18 cellular contexts compared by ENCODE assay signal in the genomic region with DNA sequence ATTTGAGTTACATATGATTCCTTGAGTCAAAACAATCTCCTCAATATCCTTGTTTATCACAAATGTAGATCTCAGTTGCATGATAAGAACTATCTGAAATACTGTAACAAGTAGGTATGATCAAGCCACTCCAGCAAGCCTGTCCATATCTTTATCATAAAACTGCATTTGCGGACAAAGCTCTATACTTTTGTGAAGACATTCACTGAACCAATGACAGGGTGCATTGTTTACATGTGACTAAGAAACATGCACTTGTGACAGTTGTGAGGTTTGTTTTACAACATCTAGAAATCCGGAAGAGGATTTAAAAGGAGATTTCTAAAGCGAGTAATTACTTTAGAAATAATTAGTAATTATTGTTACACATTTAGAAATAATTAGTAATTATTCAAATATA.
A peak's percentile ranks its signal among the peaks of the same experiment; 100 is the strongest.
DNase-seq lines count a peak whose midpoint lies in the region; ATAC-seq, FAIRE-seq and TF ChIP-seq lines count a peak whose summit lies in the region.
"Had no signal": no experiment of that assay in that cellular context is flagged by ENCODE, and none has a peak within 500 bp of the region (broad histone marks: within the 10 kb centered on the region; RNA-seq: fewer than 3 reads in every experiment).

No MANE protein-coding gene starts in this region.

- TF ChIP-seq POLR2A in A549 (IDR thresholded peaks at IDR 0.05; ENCODE audit: low read length): no peak
- TF ChIP-seq POLR2A in GM12892 (IDR thresholded peaks at IDR 0.05; ENCODE audit: low read depth, low read length): no peak
- TF ChIP-seq POLR2A in right lobe of liver (IDR thresholded peaks at IDR 0.05): no peak

- no peak for TF ChIP-seq EP300 in A549 (IDR thresholded peaks at IDR 0.05)

- no peaks in the 10 kb centered on the region for H3K36me3 ChIP-seq in pancreas
- no peaks in the 10 kb centered on the region for H3K36me3 ChIP-seq in BE2C
- no peaks in the 10 kb centered on the region for H3K36me3 ChIP-seq in right lobe of liver

- H3K4me1 ChIP-seq in A549 (peaks cover 33% of the 10 kb centered on the region), pancreas (peaks cover 15 to 33% (median 15%) of the 10 kb centered on the region in 3 donors), BE2C (peaks cover 30% of the 10 kb centered on the region), right lobe of liver (peaks cover 0 to 20% (median 9%) of the 10 kb centered on the region in 4 donors)

- H3K9me3 ChIP-seq in A549: no peaks in the 10 kb centered on the region
- H3K9me3 ChIP-seq in pancreas: no peaks in the 10 kb centered on the region
- H3K9me3 ChIP-seq in BE2C: no peaks in the 10 kb centered on the region
- no peaks in the 10 kb centered on the region for H3K9me3 ChIP-seq in right lobe of liver
- H3K9me3 ChIP-seq: BLaER1 treated with 17β-estradiol and CSF1 and Interleukin-3, amounts not matched to agents 10 nM and 100 nM; SK-N-SH had no signal

- POLR2A ChIA-PET in A549 (lab: Yijun Ruan, JAX): no interaction called here

- no peak overlapping the region for H3K4me2 ChIP-seq in A549
- H3K4me2 ChIP-seq: BLaER1 treated with 17β-estradiol and CSF1 and Interleukin-3, amounts not matched to agents 10 nM and 100 nM; GM23338; KMS-11; SK-N-SH had no signal

- CTCF ChIA-PET in A549 (lab: Yijun Ruan, JAX): interaction anchor here (2.2 kb wide), 1 partner anchor 43 kb away, joined by 5 read pairs; no protein-coding TSS in a partner anchor

- TF ChIP-seq CTCF in A549 (IDR thresholded peaks at IDR 0.05): no peak
- TF ChIP-seq CTCF in dorsolateral prefrontal cortex (IDR thresholded peaks at IDR 0.05 in 54 of 56, conservative IDR thresholded peaks at IDR 0.05 in 2 of 56; ENCODE audit: low read depth in 1 of 56, partially characterized antibody in 56 of 56): no peak
- TF ChIP-seq CTCF in pancreas (IDR thresholded peaks at IDR 0.05): no peak
- TF ChIP-seq CTCF in BE2C (IDR thresholded peaks at IDR 0.05; ENCODE audit: low read depth, low read length): no peak
- TF ChIP-seq CTCF in right lobe of liver (IDR thresholded peaks at IDR 0.05): no peak

- DNase-seq in A549 (ENCODE audit: low read depth in 1 of 2, low spot score in 1 of 2) (no peak), GM12892 (ENCODE audit: insufficient read length) (no peak), dorsolateral prefrontal cortex (no peak), pancreas (no peak), BE2C (no peak), right lobe of liver (no peak), NCI-H510A (lab: John Stamatoyannopoulos, UW) (no peak)
- DNase-seq: CD4-positive, alpha-beta memory T cell; HCEC 1CT; IMR-90; NCI-H1694 treated with DMSO at 0.1 percent for 48 hours; NCI-H446 treated with DMSO at 0.1 percent for 48 hours; PC-3; SHP77; SK-N-SH had no signal

- TF ChIP-seq RAD21 in A549 (conservative IDR thresholded peaks at IDR 0.05 in 1 of 2, IDR thresholded peaks at IDR 0.05 in 1 of 2): no peak

- ATAC-seq in A549: no peak
- no peak for ATAC-seq in pancreas
- no peak for ATAC-seq in right lobe of liver
- ATAC-seq: GM23338 had no signal

- intact Hi-C loops in dorsolateral prefrontal cortex (cut with DNase I) (loop anchor here in 1 of 2 donors (5.0 kb wide), 1 partner anchor 111 kb away; a partner anchor contains a TSS), pancreas (cut with DNase I) (no loop called here), right lobe of liver (cut with DNase I) (no loop called here)

- H3K27ac ChIP-seq in A549: no peak overlapping the region
- peak overlapping the region in 34 of 59 donors; percentile 0 to 83 (median 55) for H3K27ac ChIP-seq in dorsolateral prefrontal cortex
- H3K27ac ChIP-seq in pancreas: no peak overlapping the region
- no peak overlapping the region for H3K27ac ChIP-seq in right lobe of liver
- H3K27ac ChIP-seq: BLaER1 treated with 17β-estradiol and CSF1 and Interleukin-3, amounts not matched to agents 10 nM and 100 nM; KMS-11 had no signal

- FAIRE-seq in A549 (lab: Jason Lieb, UNC): no peak
- FAIRE-seq in GM12892 (lab: Jason Lieb, UNC): peak; percentile 77
- peak; percentile 47 for FAIRE-seq in pancreas (lab: Jason Lieb, UNC)

- H3K27me3 ChIP-seq in dorsolateral prefrontal cortex: no peaks in the 10 kb centered on the region
- H3K27me3 ChIP-seq in pancreas: no peaks in the 10 kb centered on the region
- H3K27me3 ChIP-seq in BE2C: no peaks in the 10 kb centered on the region
- no peaks in the 10 kb centered on the region for H3K27me3 ChIP-seq in right lobe of liver
- H3K27me3 ChIP-seq: BLaER1 treated with 17β-estradiol and CSF1 and Interleukin-3, amounts not matched to agents 10 nM and 100 nM had no signal

- H3K4me3 ChIP-seq in A549: no peak overlapping the region
- H3K4me3 ChIP-seq in dorsolateral prefrontal cortex: peak overlapping the region in 25 of 59 donors; percentile 0 to 40 (median 19)
- H3K4me3 ChIP-seq in pancreas: no peak overlapping the region
- H3K4me3 ChIP-seq in BE2C (ENCODE audit: low read depth, low read length): no peak overlapping the region
- H3K4me3 ChIP-seq in right lobe of liver: no peak overlapping the region
- H3K4me3 ChIP-seq: BLaER1 treated with 17β-estradiol and CSF1 and Interleukin-3, amounts not matched to agents 10 nM and 100 nM; GM23338 had no signal

- 82% methylated on average over 3 of the region's 3 CpGs for WGBS in A549 (ENCODE audit: missing lambda C conversion rate)
- 60 to 78% methylated on average over 3 of the region's 3 CpGs for WGBS in pancreas, 2 donors
- 86% methylated on average over 3 of the region's 3 CpGs for WGBS in right lobe of liver (ENCODE audit: insufficient coverage, low coverage, low lambda C conversion rate, missing lambda C conversion rate)

TF ChIP-seq in A549, 52 proteins besides CTCF, POLR2A, EP300 and RAD21:
- TF ChIP-seq, protein P1, sequence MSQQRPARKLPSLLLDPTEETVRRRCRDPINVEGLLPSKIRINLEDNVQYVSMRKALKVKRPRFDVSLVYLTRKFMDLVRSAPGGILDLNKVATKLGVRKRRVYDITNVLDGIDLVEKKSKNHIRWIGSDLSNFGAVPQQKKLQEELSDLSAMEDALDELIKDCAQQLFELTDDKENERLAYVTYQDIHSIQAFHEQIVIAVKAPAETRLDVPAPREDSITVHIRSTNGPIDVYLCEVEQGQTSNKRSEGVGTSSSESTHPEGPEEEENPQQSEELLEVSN (IDR thresholded peaks at IDR 0.05; ENCODE audit: borderline replicate concordance, low read depth): 0 out of 2 replicates have a peak, but pooled peaks have one; percentile 23
- no peak for TF ChIP-seq JUNB (IDR thresholded peaks at IDR 0.05)
TF ChIP-seq in A549: peak in this region for 1.

Comparison
In these comparisons a context has a peak if more than half of its experiments do, and no peak if none do; other contexts are left out.
1. H3K27ac ChIP-seq: peak in dorsolateral prefrontal cortex (34 of 59); none in A549 (0 of 2), pancreas (0 of 4) and right lobe of liver (0 of 3).